In the genomic region with DNA sequence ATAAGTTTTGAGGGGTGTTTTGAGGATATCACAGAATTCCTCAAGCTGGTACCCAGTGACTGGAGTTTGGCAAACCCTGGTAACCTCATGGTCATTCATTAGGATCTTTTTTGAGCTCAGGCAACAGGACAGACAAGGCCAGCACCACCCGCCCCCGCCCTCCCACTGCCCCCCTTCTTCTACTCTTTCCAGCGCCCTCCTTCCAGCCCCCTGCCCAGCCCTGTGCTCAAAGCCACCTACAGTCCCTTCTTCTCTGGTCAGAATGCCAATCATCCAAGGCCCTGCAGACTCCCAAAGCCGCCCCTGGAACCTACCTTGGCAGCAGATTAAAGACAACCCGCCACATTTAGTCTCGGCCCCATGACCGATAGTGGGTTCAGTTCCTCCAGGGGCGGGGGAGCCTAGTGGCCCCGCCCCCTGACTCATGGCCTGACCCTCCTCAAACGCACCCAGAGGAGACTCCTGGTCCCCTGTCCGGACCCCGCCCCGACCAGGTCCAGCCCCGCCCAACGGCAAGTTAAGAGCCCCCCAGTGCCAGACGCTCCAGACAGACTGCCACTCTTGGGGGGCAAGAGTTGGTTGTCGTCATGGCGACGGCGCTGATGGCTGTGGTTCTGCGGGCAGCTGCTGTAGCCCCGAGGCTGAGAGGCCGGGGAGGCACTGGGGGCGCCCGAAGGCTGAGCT, we compare ENCODE assay signal across 1 cellular context.
A peak's percentile ranks its signal among the peaks of the same experiment; 100 is the strongest.
TF ChIP-seq lines count a peak whose summit lies in the region.

A gene with protein sequence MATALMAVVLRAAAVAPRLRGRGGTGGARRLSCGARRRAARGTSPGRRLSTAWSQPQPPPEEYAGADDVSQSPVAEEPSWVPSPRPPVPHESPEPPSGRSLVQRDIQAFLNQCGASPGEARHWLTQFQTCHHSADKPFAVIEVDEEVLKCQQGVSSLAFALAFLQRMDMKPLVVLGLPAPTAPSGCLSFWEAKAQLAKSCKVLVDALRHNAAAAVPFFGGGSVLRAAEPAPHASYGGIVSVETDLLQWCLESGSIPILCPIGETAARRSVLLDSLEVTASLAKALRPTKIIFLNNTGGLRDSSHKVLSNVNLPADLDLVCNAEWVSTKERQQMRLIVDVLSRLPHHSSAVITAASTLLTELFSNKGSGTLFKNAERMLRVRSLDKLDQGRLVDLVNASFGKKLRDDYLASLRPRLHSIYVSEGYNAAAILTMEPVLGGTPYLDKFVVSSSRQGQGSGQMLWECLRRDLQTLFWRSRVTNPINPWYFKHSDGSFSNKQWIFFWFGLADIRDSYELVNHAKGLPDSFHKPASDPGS (plus strand): TSS at position 546 of the 684 bp plus-strand sequence. CDS start 42 bp downstream, at position 588.

TF ChIP-seq in HepG2, 621 proteins besides CTCF, POLR2A, EP300 and RAD21 (continued from another document and continues in another):
- TF ChIP-seq, protein P1, sequence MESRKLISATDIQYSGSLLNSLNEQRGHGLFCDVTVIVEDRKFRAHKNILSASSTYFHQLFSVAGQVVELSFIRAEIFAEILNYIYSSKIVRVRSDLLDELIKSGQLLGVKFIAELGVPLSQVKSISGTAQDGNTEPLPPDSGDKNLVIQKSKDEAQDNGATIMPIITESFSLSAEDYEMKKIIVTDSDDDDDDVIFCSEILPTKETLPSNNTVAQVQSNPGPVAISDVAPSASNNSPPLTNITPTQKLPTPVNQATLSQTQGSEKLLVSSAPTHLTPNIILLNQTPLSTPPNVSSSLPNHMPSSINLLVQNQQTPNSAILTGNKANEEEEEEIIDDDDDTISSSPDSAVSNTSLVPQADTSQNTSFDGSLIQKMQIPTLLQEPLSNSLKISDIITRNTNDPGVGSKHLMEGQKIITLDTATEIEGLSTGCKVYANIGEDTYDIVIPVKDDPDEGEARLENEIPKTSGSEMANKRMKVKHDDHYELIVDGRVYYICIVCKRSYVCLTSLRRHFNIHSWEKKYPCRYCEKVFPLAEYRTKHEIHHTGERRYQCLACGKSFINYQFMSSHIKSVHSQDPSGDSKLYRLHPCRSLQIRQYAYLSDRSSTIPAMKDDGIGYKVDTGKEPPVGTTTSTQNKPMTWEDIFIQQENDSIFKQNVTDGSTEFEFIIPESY (CRISPR knock-in tag; IDR thresholded peaks at IDR 0.05) = no peak
- TF ChIP-seq, protein P2, sequence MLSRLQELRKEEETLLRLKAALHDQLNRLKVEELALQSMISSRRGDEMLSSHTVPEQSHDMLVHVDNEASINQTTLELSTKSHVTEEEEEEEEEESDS (CRISPR knock-in tag; IDR thresholded peaks at IDR 0.05; ENCODE audit: borderline replicate concordance) = no peak
- no peak for TF ChIP-seq SRSF4 (IDR thresholded peaks at IDR 0.05; ENCODE audit: low read depth, low read length, poor library complexity, severe bottlenecking)
- no peak for TF ChIP-seq DR1 (CRISPR knock-in tag; IDR thresholded peaks at IDR 0.05)
- TF ChIP-seq KDM5B (CRISPR knock-in tag; IDR thresholded peaks at IDR 0.05; ENCODE audit: borderline replicate concordance) = no peak
- TF ChIP-seq, protein P3, sequence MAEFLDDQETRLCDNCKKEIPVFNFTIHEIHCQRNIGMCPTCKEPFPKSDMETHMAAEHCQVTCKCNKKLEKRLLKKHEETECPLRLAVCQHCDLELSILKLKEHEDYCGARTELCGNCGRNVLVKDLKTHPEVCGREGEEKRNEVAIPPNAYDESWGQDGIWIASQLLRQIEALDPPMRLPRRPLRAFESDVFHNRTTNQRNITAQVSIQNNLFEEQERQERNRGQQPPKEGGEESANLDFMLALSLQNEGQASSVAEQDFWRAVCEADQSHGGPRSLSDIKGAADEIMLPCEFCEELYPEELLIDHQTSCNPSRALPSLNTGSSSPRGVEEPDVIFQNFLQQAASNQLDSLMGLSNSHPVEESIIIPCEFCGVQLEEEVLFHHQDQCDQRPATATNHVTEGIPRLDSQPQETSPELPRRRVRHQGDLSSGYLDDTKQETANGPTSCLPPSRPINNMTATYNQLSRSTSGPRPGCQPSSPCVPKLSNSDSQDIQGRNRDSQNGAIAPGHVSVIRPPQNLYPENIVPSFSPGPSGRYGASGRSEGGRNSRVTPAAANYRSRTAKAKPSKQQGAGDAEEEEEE (CRISPR knock-in tag; IDR thresholded peaks at IDR 0.05; ENCODE audit: borderline replicate concordance) = no peak
- TF ChIP-seq, protein P4, sequence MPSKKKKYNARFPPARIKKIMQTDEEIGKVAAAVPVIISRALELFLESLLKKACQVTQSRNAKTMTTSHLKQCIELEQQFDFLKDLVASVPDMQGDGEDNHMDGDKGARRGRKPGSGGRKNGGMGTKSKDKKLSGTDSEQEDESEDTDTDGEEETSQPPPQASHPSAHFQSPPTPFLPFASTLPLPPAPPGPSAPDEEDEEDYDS (CRISPR knock-in tag; IDR thresholded peaks at IDR 0.05) = peak; percentile 50; the same call in 1 of the 2 replicates
- no peak for TF ChIP-seq IRX3 (CRISPR knock-in tag; IDR thresholded peaks at IDR 0.05; ENCODE audit: borderline replicate concordance, low read depth)
- TF ChIP-seq ZNF143 (CRISPR knock-in tag; IDR thresholded peaks at IDR 0.05) = no peak
- TF ChIP-seq KLF12 (CRISPR knock-in tag; IDR thresholded peaks at IDR 0.05; ENCODE audit: borderline replicate concordance) = no peak; the same call in 1 of the 2 replicates
- TF ChIP-seq KAT8 (CRISPR knock-in tag; IDR thresholded peaks at IDR 0.05) = no peak
- no peak for TF ChIP-seq ZNF317 (CRISPR knock-in tag; IDR thresholded peaks at IDR 0.05)
- no peak for TF ChIP-seq ZBTB3 (CRISPR knock-in tag; IDR thresholded peaks at IDR 0.05; ENCODE audit: borderline replicate concordance, low read depth)
- no peak for TF ChIP-seq SRF (IDR thresholded peaks at IDR 0.05; ENCODE audit: low read depth, low read length)
- peak; percentile 72 for TF ChIP-seq RFX1 (IDR thresholded peaks at IDR 0.05)
- TF ChIP-seq ZNF891 (CRISPR knock-in tag; IDR thresholded peaks at IDR 0.05) = no peak; the same call in 1 of the 2 replicates
- TF ChIP-seq ZNF160 (CRISPR knock-in tag; IDR thresholded peaks at IDR 0.05) = no peak
- TF ChIP-seq RELA (CRISPR knock-in tag; IDR thresholded peaks at IDR 0.05) = no peak
- no peak for TF ChIP-seq TOE1 (CRISPR knock-in tag; IDR thresholded peaks at IDR 0.05)
- no peak for TF ChIP-seq CAMTA2 (CRISPR knock-in tag; IDR thresholded peaks at IDR 0.05; ENCODE audit: borderline replicate concordance)
- TF ChIP-seq KDM6A (CRISPR knock-in tag; IDR thresholded peaks at IDR 0.05; ENCODE audit: low read depth) = no peak
- TF ChIP-seq, protein P5, sequence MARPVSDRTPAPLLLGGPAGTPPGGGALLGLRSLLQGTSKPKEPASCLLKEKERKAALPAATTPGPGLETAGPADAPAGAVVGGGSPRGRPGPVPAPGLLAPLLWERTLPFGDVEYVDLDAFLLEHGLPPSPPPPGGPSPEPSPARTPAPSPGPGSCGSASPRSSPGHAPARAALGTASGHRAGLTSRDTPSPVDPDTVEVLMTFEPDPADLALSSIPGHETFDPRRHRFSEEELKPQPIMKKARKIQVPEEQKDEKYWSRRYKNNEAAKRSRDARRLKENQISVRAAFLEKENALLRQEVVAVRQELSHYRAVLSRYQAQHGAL (CRISPR knock-in tag; IDR thresholded peaks at IDR 0.05; ENCODE audit: not compliant biosample characterization) = no peak
- TF ChIP-seq, protein P6, sequence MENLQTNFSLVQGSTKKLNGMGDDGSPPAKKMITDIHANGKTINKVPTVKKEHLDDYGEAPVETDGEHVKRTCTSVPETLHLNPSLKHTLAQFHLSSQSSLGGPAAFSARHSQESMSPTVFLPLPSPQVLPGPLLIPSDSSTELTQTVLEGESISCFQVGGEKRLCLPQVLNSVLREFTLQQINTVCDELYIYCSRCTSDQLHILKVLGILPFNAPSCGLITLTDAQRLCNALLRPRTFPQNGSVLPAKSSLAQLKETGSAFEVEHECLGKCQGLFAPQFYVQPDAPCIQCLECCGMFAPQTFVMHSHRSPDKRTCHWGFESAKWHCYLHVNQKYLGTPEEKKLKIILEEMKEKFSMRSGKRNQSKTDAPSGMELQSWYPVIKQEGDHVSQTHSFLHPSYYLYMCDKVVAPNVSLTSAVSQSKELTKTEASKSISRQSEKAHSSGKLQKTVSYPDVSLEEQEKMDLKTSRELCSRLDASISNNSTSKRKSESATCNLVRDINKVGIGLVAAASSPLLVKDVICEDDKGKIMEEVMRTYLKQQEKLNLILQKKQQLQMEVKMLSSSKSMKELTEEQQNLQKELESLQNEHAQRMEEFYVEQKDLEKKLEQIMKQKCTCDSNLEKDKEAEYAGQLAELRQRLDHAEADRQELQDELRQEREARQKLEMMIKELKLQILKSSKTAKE (CRISPR knock-in tag; IDR thresholded peaks at IDR 0.05; ENCODE audit: borderline replicate concordance) = no peak
- TF ChIP-seq, protein P7, sequence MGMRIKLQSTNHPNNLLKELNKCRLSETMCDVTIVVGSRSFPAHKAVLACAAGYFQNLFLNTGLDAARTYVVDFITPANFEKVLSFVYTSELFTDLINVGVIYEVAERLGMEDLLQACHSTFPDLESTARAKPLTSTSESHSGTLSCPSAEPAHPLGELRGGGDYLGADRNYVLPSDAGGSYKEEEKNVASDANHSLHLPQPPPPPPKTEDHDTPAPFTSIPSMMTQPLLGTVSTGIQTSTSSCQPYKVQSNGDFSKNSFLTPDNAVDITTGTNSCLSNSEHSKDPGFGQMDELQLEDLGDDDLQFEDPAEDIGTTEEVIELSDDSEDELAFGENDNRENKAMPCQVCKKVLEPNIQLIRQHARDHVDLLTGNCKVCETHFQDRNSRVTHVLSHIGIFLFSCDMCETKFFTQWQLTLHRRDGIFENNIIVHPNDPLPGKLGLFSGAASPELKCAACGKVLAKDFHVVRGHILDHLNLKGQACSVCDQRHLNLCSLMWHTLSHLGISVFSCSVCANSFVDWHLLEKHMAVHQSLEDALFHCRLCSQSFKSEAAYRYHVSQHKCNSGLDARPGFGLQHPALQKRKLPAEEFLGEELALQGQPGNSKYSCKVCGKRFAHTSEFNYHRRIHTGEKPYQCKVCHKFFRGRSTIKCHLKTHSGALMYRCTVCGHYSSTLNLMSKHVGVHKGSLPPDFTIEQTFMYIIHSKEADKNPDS (CRISPR knock-in tag; IDR thresholded peaks at IDR 0.05) = no peak
- no peak for TF ChIP-seq ZNF550 (CRISPR knock-in tag; IDR thresholded peaks at IDR 0.05; ENCODE audit: borderline replicate concordance)
- TF ChIP-seq, protein P8, sequence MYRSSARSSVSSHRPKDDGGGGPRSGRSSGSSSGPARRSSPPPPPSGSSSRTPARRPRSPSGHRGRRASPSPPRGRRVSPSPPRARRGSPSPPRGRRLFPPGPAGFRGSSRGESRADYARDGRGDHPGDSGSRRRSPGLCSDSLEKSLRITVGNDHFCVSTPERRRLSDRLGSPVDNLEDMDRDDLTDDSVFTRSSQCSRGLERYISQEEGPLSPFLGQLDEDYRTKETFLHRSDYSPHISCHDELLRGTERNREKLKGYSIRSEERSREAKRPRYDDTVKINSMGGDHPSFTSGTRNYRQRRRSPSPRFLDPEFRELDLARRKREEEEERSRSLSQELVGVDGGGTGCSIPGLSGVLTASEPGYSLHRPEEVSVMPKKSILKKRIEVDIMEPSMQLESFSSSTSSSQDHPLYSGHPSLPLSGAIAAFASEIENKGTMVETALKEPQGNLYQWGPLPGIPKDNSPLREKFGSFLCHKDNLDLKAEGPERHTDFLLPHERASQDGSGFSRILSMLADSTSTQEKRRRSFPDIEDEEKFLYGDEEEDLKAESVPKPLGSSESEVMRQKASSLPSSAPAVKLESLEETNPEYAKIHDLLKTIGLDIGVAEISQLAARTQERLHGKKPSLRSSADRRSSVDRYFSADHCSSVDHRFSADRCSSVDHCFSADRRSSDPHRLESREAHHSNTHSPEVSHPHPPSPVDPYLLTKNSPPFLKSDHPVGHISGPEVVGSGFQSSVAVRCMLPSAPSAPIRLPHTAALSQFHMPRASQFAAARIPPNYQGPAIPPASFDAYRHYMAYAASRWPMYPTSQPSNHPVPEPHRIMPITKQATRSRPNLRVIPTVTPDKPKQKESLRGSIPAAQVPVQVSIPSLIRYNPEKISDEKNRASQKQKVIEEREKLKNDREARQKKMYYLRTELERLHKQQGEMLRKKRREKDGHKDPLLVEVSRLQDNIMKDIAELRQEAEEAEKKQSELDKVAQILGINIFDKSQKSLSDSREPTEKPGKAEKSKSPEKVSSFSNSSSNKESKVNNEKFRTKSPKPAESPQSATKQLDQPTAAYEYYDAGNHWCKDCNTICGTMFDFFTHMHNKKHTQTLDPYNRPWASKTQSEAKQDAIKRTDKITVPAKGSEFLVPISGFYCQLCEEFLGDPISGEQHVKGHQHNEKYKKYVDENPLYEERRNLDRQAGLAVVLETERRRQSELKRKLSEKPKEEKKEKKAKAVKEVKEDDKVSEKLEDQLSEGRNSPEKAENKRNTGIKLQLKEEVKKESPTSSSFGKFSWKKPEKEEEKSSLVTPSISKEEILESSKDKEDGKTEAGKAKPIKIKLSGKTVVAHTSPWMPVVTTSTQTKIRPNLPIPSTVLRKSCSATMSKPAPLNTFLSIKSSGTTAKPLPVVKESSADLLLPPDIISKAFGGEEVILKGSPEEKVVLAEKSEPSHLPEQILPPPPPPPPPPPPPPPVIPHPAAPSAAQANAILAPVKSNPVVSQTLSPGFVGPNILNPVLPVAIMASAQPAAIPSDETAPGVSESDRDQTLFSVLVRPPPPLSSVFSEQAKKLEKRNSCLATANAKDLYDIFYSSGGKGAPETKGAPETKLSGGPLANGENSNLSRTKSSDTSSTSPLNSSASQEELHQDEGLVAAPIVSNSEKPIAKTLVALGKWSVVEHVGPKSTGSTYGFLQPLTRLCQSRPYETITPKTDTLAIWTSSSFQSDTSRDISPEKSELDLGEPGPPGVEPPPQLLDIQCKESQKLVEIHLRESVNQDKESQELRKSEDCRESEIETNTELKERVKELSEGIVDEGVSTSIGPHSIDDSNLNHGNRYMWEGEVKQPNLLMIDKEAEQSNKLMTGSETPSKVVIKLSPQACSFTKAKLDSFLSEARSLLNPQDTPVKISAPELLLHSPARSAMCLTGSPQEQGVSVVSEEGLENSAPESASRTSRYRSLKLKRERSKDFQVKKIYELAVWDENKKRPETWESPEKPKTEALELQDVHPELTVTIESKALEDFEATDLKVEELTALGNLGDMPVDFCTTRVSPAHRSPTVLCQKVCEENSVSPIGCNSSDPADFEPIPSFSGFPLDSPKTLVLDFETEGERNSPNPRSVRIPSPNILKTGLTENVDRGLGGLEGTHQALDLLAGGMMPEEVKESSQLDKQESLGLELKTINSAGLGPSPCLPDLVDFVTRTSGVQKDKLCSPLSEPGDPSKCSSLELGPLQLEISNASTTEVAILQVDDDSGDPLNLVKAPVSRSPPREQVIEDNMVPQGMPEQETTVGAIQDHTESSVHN (CRISPR knock-in tag; IDR thresholded peaks at IDR 0.05) = no peak
- no peak for TF ChIP-seq SMC3 (IDR thresholded peaks at IDR 0.05; ENCODE audit: low read length)
- TF ChIP-seq, protein P9, sequence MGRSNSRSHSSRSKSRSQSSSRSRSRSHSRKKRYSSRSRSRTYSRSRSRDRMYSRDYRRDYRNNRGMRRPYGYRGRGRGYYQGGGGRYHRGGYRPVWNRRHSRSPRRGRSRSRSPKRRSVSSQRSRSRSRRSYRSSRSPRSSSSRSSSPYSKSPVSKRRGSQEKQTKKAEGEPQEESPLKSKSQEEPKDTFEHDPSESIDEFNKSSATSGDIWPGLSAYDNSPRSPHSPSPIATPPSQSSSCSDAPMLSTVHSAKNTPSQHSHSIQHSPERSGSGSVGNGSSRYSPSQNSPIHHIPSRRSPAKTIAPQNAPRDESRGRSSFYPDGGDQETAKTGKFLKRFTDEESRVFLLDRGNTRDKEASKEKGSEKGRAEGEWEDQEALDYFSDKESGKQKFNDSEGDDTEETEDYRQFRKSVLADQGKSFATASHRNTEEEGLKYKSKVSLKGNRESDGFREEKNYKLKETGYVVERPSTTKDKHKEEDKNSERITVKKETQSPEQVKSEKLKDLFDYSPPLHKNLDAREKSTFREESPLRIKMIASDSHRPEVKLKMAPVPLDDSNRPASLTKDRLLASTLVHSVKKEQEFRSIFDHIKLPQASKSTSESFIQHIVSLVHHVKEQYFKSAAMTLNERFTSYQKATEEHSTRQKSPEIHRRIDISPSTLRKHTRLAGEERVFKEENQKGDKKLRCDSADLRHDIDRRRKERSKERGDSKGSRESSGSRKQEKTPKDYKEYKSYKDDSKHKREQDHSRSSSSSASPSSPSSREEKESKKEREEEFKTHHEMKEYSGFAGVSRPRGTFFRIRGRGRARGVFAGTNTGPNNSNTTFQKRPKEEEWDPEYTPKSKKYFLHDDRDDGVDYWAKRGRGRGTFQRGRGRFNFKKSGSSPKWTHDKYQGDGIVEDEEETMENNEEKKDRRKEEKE (IDR thresholded peaks at IDR 0.05) = no peak
- no peak for TF ChIP-seq ZNF75D (CRISPR knock-in tag; IDR thresholded peaks at IDR 0.05; ENCODE audit: borderline replicate concordance)
